ENCODE assay signal across 1 cellular context in genomic region chr12:31989987-31990386, GRCh38.
TF ChIP-seq lines count a peak whose summit lies in the region.

No MANE protein-coding gene starts in this region.

TF ChIP-seq in IMR-90, 13 proteins besides CTCF, POLR2A, EP300 and RAD21 (continued from another document):
- TF ChIP-seq RCOR1 (IDR thresholded peaks at IDR 0.05; ENCODE audit: insufficient replicate concordance, low read length) (no peak), FOS (IDR thresholded peaks at IDR 0.05; ENCODE audit: low read depth, low read length) (no peak), MAZ (IDR thresholded peaks at IDR 0.05; ENCODE audit: borderline replicate concordance, low read depth, low read length) (no peak), ELK1 (IDR thresholded peaks at IDR 0.05; ENCODE audit: borderline replicate concordance, low read depth, low read length) (no peak), MXI1 (IDR thresholded peaks at IDR 0.05; ENCODE audit: borderline replicate concordance, low read depth, low read length) (no peak), SMC3 (IDR thresholded peaks at IDR 0.05; ENCODE audit: low read depth, low read length) (no peak), BHLHE40 (IDR thresholded peaks at IDR 0.05; ENCODE audit: low read depth, low read length) (no peak), CEBPB (IDR thresholded peaks at IDR 0.05; ENCODE audit: low read depth, low read length) (no peak), CHD1 (IDR thresholded peaks at IDR 0.05; ENCODE audit: low read depth, low read length) (no peak), NFE2L2 (IDR thresholded peaks at IDR 0.05; ENCODE audit: low read depth, low read length) (no peak), RFX5 (IDR thresholded peaks at IDR 0.05; ENCODE audit: low read depth, low read length) (no peak)
TF ChIP-seq in IMR-90: peak in this region for 0.
